8 cellular contexts compared by ENCODE assay signal in the genomic region with DNA sequence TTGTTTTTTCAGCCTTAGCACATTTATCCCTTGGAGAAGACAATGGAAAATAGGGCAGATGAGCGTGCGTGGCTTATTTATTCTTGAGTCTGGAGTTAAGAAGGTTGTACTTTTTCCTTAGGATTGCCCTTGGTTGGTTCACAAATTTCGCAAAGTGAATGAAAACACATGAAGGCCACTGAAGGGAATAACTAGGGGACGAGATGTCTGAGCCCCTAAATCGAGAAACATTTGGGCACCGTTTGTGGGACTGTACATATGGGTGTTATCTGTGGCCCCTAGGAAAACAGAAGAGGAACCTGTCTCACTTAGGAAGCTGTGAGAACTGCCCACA. TPM values are rescaled to one million over a fixed set of nuclear protein-coding genes. Genes with fewer than 3 reads are reported as not detected.
DNase-seq lines count a peak whose midpoint lies in the region; TF ChIP-seq lines count a peak whose summit lies in the region.

No MANE protein-coding gene starts in this region.

- H3K4me1 Mint-ChIP-seq in T-helper 1 cell treated with Interleukin-12 subunit alpha and Interleukin-12 subunit beta and Interleukin-4 antibody, amounts not matched to agents 30 μg/mL and 1 μg/mL, for 36 hours (ENCODE audit: low read depth) = peaks cover 39% of the 10 kb centered on the region

- H3K27me3 ChIP-seq in fibroblast of lung (ENCODE audit: control insufficient read depth, insufficient read depth, low read length) = no peaks in the 10 kb centered on the region
- no peaks in the 10 kb centered on the region for H3K27me3 ChIP-seq in smooth muscle cell (ENCODE audit: low read depth)

- H3K4me3 ChIP-seq in fibroblast of lung (replicated peaks in 1 of 4; ENCODE audit: control extremely low read depth in 1 of 4, insufficient read depth in 1 of 4, low read depth in 3 of 4, low read length in 4 of 4) = peak overlapping the region in 1 of 4 experiments; percentile 87
- peak overlapping the region; percentile 72 for H3K4me3 ChIP-seq in smooth muscle cell

- H3K36me3 Mint-ChIP-seq in T-helper 1 cell treated with Interleukin-12 subunit alpha and Interleukin-12 subunit beta and Interleukin-4 antibody, amounts not matched to agents 30 μg/mL and 1 μg/mL, for 36 hours (ENCODE audit: low read depth) = peaks cover 2% of the 10 kb centered on the region

- H3F3A ChIP-seq in smooth muscle cell (ENCODE audit: low read depth) = peaks cover 14% of the 10 kb centered on the region

- H3K79me2 ChIP-seq in fibroblast of lung (ENCODE audit: control insufficient read depth, insufficient read depth, low read length) = no peaks in the 10 kb centered on the region
- H3K79me2 ChIP-seq in smooth muscle cell (ENCODE audit: low read depth) = no peaks in the 10 kb centered on the region

- H3K9ac ChIP-seq in fibroblast of lung (ENCODE audit: insufficient read depth, low read length) (no peak overlapping the region), smooth muscle cell (ENCODE audit: low read depth) (no peak overlapping the region)

- peak overlapping the region; percentile 82 for H3K4me3 Mint-ChIP-seq in T-helper 1 cell treated with Interleukin-12 subunit alpha and Interleukin-12 subunit beta and Interleukin-4 antibody, amounts not matched to agents 30 μg/mL and 1 μg/mL, for 36 hours

- H4K20me1 ChIP-seq in fibroblast of lung (ENCODE audit: control insufficient read depth, extremely low read depth, insufficient read depth, low read length) (no peaks in the 10 kb centered on the region), smooth muscle cell (ENCODE audit: low read depth) (no peaks in the 10 kb centered on the region)

- H3K9me3 Mint-ChIP-seq in T-helper 1 cell treated with Interleukin-12 subunit alpha and Interleukin-12 subunit beta and Interleukin-4 antibody, amounts not matched to agents 30 μg/mL and 1 μg/mL, for 36 hours = no peaks in the 10 kb centered on the region

- H3K4me2 ChIP-seq in fibroblast of lung (ENCODE audit: extremely low read depth, insufficient read depth, low read length) (peak overlapping the region; percentile 4), smooth muscle cell (peak overlapping the region; percentile 86)

- H3K36me3 ChIP-seq in fibroblast of lung (ENCODE audit: control insufficient read depth, insufficient read depth, low read length) (no peaks in the 10 kb centered on the region), smooth muscle cell (ENCODE audit: low read depth) (no peaks in the 10 kb centered on the region)

- H3K9me3 ChIP-seq in fibroblast of lung (ENCODE audit: control insufficient read depth, insufficient read depth, low read depth, low read length) = no peaks in the 10 kb centered on the region
- no peaks in the 10 kb centered on the region for H3K9me3 ChIP-seq in smooth muscle cell (replicated peaks; ENCODE audit: low read depth)

- no peak overlapping the region for H2AFZ ChIP-seq in fibroblast of lung (ENCODE audit: low read length)
- H2AFZ ChIP-seq in smooth muscle cell (ENCODE audit: low read depth) = no peak overlapping the region

- no peak for TF ChIP-seq CTCF in fibroblast of lung (conservative IDR thresholded peaks at IDR 0.05 in 1 of 2, IDR thresholded peaks at IDR 0.05 in 1 of 2; ENCODE audit: low read depth in 1 of 2, low read length in 2 of 2)
- TF ChIP-seq CTCF in smooth muscle cell (IDR thresholded peaks at IDR 0.05; ENCODE audit: borderline replicate concordance, insufficient read depth, poor library complexity, severe bottlenecking) = no peak

- H3K27ac ChIP-seq in fibroblast of lung (ENCODE audit: insufficient read depth, low read length) (no peak overlapping the region), smooth muscle cell (ENCODE audit: low read depth) (no peak overlapping the region)

- DNase-seq in T-helper 1 cell (no peak), SHP77 treated with DMSO at 0.1 percent for 48 hours (lab: John Stamatoyannopoulos, UW) (peak; percentile 28), fibroblast of lung (ENCODE audit: low read depth in 2 of 2) (no peak), smooth muscle cell (lab: John Stamatoyannopoulos, UW; ENCODE audit: unreplicated experiment) (no peak), SW 1271 (lab: John Stamatoyannopoulos, UW) (no peak), GM19238 (ENCODE audit: insufficient read length, low spot score) (no peak)
- no peak for DNase-seq in activated CD4-positive, alpha-beta T cell treated with anti-CD3 and anti-CD28 coated beads, Interleukin-2, amount 50 U/mL, for 4 hours

- H3K4me1 ChIP-seq in fibroblast of lung (ENCODE audit: control insufficient read depth, extremely low read depth, insufficient read depth, low read length) = peaks cover 3% of the 10 kb centered on the region
- no peaks in the 10 kb centered on the region for H3K4me1 ChIP-seq in smooth muscle cell (ENCODE audit: low read depth)

- H3K27me3 Mint-ChIP-seq in T-helper 1 cell treated with Interleukin-12 subunit alpha and Interleukin-12 subunit beta and Interleukin-4 antibody, amounts not matched to agents 30 μg/mL and 1 μg/mL, for 36 hours (ENCODE audit: low read depth) = peaks cover 5% of the 10 kb centered on the region

- 54% methylated on average over 6 of the region's 6 CpGs for WGBS in smooth muscle cell (ENCODE audit: low lambda C conversion rate)

- H3K27ac Mint-ChIP-seq in T-helper 1 cell treated with Interleukin-12 subunit alpha and Interleukin-12 subunit beta and Interleukin-4 antibody, amounts not matched to agents 30 μg/mL and 1 μg/mL, for 36 hours = peak overlapping the region; percentile 91

RNA-seq across cellular contexts. Expression of gene TRIM27, which starts 19.4 kb away (rescaled TPM):
- 43.7 and 43.8 TPM in 2 replicates for total RNA-seq in fibroblast of lung
- 42.1 and 42.7 TPM in 2 replicates for polyA plus RNA-seq in fibroblast of lung
- polyA plus RNA-seq in fibroblast of lung (2012) = 28.5 and 33.6 TPM in 2 replicates
- polyA minus RNA-seq in fibroblast of lung (ENCODE audit: low replicate concordance) = 17.3 and 28.3 TPM in 2 replicates
- total RNA-seq in smooth muscle cell = 61.6 and 63.8 TPM in 2 replicates
- 55.5 and 62.0 TPM in 2 replicates for polyA plus RNA-seq in smooth muscle cell
